Comparison of ENCODE assay signal across 1 cellular context in the genomic region with DNA sequence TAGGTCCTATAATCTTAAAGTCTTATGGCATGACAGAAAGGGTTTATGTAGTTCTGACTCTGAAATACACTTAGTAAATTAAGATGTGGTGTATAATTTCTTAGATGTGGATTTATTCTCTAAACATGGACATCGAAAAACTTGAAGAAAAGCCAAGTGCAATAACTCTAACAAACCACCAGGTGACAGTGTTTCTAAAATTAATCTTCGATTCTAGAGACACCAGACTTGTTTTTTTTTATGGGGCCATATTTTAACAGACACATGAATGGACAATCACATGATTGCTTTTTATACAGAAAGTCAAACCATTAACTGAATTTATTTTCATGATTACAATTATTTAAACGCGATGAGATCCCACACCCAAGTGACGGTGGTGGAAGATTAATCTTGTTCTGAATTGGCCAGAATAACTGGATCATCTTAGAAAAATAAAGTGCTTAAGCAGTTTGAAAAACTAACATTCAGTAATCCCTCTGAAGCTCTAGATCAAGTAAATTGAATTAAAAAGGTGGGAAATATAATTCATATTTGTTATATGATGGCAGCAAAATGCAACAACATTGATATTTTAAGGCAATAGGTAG.
TF ChIP-seq lines count a peak whose summit lies in the region.

No MANE protein-coding gene starts in this region.

TF ChIP-seq in IMR-90, 13 proteins besides CTCF, POLR2A, EP300 and RAD21:
- TF ChIP-seq, protein P1, sequence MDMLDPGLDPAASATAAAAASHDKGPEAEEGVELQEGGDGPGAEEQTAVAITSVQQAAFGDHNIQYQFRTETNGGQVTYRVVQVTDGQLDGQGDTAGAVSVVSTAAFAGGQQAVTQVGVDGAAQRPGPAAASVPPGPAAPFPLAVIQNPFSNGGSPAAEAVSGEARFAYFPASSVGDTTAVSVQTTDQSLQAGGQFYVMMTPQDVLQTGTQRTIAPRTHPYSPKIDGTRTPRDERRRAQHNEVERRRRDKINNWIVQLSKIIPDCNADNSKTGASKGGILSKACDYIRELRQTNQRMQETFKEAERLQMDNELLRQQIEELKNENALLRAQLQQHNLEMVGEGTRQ (IDR thresholded peaks at IDR 0.05; ENCODE audit: low read depth, low read length), result no peak
- TF ChIP-seq SMC3 (IDR thresholded peaks at IDR 0.05; ENCODE audit: low read depth, low read length), result peak; percentile 77
TF ChIP-seq in IMR-90: peak in this region for 1.
